8 cellular contexts compared by ENCODE assay signal in the genomic region with DNA sequence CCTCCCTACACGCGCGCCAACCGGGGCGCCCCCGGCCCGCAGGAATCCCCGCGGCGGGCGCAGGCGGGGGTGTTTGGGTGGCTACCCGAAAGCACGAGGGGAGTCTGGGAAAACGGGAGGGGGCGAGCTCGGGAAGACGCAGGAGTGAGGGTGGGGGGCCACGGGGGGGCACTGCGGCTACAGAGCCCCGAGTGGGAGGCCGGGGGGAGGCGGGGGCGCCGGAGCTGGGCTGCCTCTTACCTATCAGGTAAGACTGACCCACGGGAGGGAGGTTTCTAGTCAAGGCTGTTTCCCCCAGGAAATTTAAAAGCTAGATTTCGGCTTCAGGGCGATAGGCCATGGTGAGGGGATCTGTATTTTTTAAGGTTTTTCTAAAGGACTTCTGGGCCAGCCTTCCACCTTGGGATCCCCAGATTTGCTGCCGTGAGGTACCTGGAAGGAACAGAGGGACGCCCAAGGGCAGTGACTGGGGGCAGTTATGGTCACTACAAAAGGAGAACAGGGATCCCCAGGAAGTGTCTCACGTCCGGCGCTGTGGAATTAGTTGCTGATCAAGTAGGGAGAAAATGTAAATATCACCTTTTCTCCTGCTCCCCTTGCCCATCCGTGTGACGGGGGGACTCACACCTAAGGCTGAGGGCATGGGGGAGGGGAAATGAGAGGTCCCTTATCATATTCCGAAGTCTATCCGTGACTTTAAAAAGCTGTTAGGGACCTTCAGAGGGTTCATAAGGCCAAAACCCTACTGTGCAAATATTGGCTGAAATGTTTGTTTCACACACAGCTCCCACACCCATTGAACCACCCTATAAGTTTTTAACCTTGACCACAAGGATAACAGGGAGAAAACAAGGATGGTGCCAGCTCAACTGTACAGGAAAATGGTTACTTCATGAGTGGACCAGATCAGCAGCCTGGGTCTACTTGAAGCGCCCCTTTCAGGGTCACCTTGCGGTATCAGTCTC. TPM values are rescaled to one million over a fixed set of nuclear protein-coding genes. Genes with fewer than 3 reads are reported as not detected.
DNase-seq lines count a peak whose midpoint lies in the region; ATAC-seq, FAIRE-seq and TF ChIP-seq lines count a peak whose summit lies in the region.

No MANE protein-coding gene starts in this region.

- no peak for DNase-seq in activated T-cell treated with anti-CD3 and anti-CD28 coated beads, Interleukin-2, amount 50 U/mL, for 24 hours
- no peak for DNase-seq in activated T-cell treated with anti-CD3 and anti-CD28 coated beads, Interleukin-2, amount 50 U/mL, for 1 hour
- DNase-seq in T-cell (peak in 1 of 34 experiments; percentile 2), fibroblast of gingiva (ENCODE audit: low read depth) (peak; percentile 2), HTR-8/SVneo (ENCODE audit: insufficient read length, low spot score) (no peak), middle frontal gyrus (ENCODE audit: extremely low spot score, low spot score) (no peak), NCI-H187 (lab: John Stamatoyannopoulos, UW) (no peak)

- TF ChIP-seq CTCF in nephron (IDR thresholded peaks at IDR 0.05; ENCODE audit: unreplicated experiment in 3 of 3) = peak; percentile 37 to 48 (median 43)

- FAIRE-seq in HTR-8/SVneo (lab: Jason Lieb, UNC) = no peak

- CTCF ChIA-PET in T-cell (lab: Charles Lee) = interaction anchor here (0.5 to 4.6 kb wide), 19 partner anchors 9 to 1678 kb away, joined by 3 to 34 read pairs (median 4); no protein-coding TSS in a partner anchor

- peak in 1 of 4 experiments; percentile 2 for ATAC-seq in T-cell (replicated peaks in 1 of 4)

- peak overlapping the region; percentile 80 for H3K27ac Mint-ChIP-seq in activated T-cell treated with anti-CD3 and anti-CD28 coated beads, Interleukin-2, amount 50 U/mL, for 24 hours
- peak overlapping the region; percentile 73 to 80 for H3K27ac Mint-ChIP-seq in T-cell
- H3K27ac Mint-ChIP-seq in nephron = peak overlapping the region; percentile 52 to 76 (median 62)

- POLR2A ChIA-PET in T-cell (lab: Charles Lee) = interaction anchor here (0.6 to 1.2 kb wide), 4 partner anchors 10 to 184 kb away, joined by 3 to 11 read pairs (median 5); no protein-coding TSS in a partner anchor

- H3K4me3 Mint-ChIP-seq in activated T-cell treated with anti-CD3 and anti-CD28 coated beads, Interleukin-2, amount 50 U/mL, for 24 hours = peak overlapping the region; percentile 67
- peak overlapping the region; percentile 71 to 89 (median 84) for H3K4me3 Mint-ChIP-seq in T-cell
- peak overlapping the region; percentile 82 to 94 (median 89) for H3K4me3 Mint-ChIP-seq in nephron

- H3K9me3 Mint-ChIP-seq in activated T-cell treated with anti-CD3 and anti-CD28 coated beads, Interleukin-2, amount 50 U/mL, for 24 hours = no peaks in the 10 kb centered on the region
- H3K9me3 Mint-ChIP-seq in T-cell (no peaks in the 10 kb centered on the region), nephron (no peaks in the 10 kb centered on the region)

- peaks cover 26% of the 10 kb centered on the region for H3K4me1 Mint-ChIP-seq in activated T-cell treated with anti-CD3 and anti-CD28 coated beads, Interleukin-2, amount 50 U/mL, for 24 hours (ENCODE audit: low read depth)
- H3K4me1 Mint-ChIP-seq in T-cell (peaks cover 28 to 44% (median 35%) of the 10 kb centered on the region in 3 donors), nephron (peaks cover 28% of the 10 kb centered on the region)

- H3K36me3 Mint-ChIP-seq in activated T-cell treated with anti-CD3 and anti-CD28 coated beads, Interleukin-2, amount 50 U/mL, for 24 hours (ENCODE audit: low read depth) = peaks cover 16% of the 10 kb centered on the region
- H3K36me3 Mint-ChIP-seq in T-cell = no peaks in the 10 kb centered on the region
- peaks cover 17% of the 10 kb centered on the region for H3K36me3 Mint-ChIP-seq in nephron (ENCODE audit: low read depth)

- H3K27me3 Mint-ChIP-seq in activated T-cell treated with anti-CD3 and anti-CD28 coated beads, Interleukin-2, amount 50 U/mL, for 24 hours = peaks cover 14% of the 10 kb centered on the region
- H3K27me3 Mint-ChIP-seq in T-cell (peaks cover 4 to 6% of the 10 kb centered on the region in 2 donors), nephron (ENCODE audit: low read depth) (no peaks in the 10 kb centered on the region)

RNA-seq across cellular contexts. Expression of gene IRS1, which starts 0.6 kb away (rescaled TPM):
- 1 to 10 TPM; 3.7 to 8.7 (median 6.7) TPM for total RNA-seq in T-cell

RNA-seq across cellular contexts. Expression of gene RHBDD1, which starts 35.6 kb away (rescaled TPM):
- total RNA-seq in T-cell = 10 to 100 TPM; 41.0 to 53.2 (median 47.8) TPM
